ENCODE assay signal across 8 cellular contexts in genomic region chr14:64569108-64570045, GRCh38. TPM values are rescaled to one million over a fixed set of nuclear protein-coding genes. Genes with fewer than 3 reads are reported as not detected.
DNase-seq lines count a peak whose midpoint lies in the region; ATAC-seq and TF ChIP-seq lines count a peak whose summit lies in the region.

No MANE protein-coding gene starts in this region.

- H3K36me3 ChIP-seq in adipocyte (ENCODE audit: control insufficient read depth, insufficient read depth, low read length, severe bottlenecking) (no peaks in the 10 kb centered on the region), heart right ventricle (no peaks in the 10 kb centered on the region)

- peak; percentile 58 for DNase-seq in ELR (ENCODE audit: low read depth)
- DNase-seq in adipocyte (ENCODE audit: low read depth) = peak; percentile 95
- peak; percentile 48 to 57 for DNase-seq in heart right ventricle
- peak; percentile 80 for DNase-seq in pons (ENCODE audit: low spot score)
- no peak for DNase-seq in NCI-H2171 (lab: John Stamatoyannopoulos, UW)
- DNase-seq in NCI-H526 treated with DMSO at 0.1 percent for 48 hours (lab: John Stamatoyannopoulos, UW) = no peak
- DNase-seq in NCI-H1092 (lab: John Stamatoyannopoulos, UW) = no peak

- H3K27me3 ChIP-seq in adipocyte (replicated peaks; ENCODE audit: control insufficient read depth, insufficient read depth, low read length) (no peaks in the 10 kb centered on the region), heart right ventricle (no peaks in the 10 kb centered on the region)

- WGBS in heart right ventricle, 2 donors = 69 to 73% methylated on average over 11 of the region's 11 CpGs

- no peak for TF ChIP-seq CTCF in heart right ventricle (IDR thresholded peaks at IDR 0.05)

- ATAC-seq in heart right ventricle (peak; percentile 85 to 99 (median 94)), HG02759 (IDR thresholded peaks at IDR 0.05; ENCODE audit: unreplicated experiment) (no peak)

- H3K9ac ChIP-seq in adipocyte (ENCODE audit: low read length) = peak overlapping the region; percentile 51

- H3K4me1 ChIP-seq in adipocyte (ENCODE audit: control insufficient read depth, insufficient read depth, low read length) (peaks cover 47% of the 10 kb centered on the region), heart right ventricle (peaks cover 0 to 49% (median 20%) of the 10 kb centered on the region in 9 donors)

- peak overlapping the region; percentile 27 to 88 (median 60) for H3K27ac ChIP-seq in heart right ventricle

- intact Hi-C loops in heart right ventricle (cut with DNase I) = no loop called here

- no peaks in the 10 kb centered on the region for H3K9me3 ChIP-seq in adipocyte (ENCODE audit: control insufficient read depth, low read length)
- H3K9me3 ChIP-seq in heart right ventricle = no peaks in the 10 kb centered on the region

- H3K4me3 ChIP-seq in adipocyte (ENCODE audit: low read length) = peak overlapping the region; percentile 48
- H3K4me3 ChIP-seq in heart right ventricle = no peak overlapping the region

RNA-seq across cellular contexts. Expression of gene PPP1R36, which starts 19.6 kb away (rescaled TPM):
- total RNA-seq in heart right ventricle = under 1 TPM in 8 of 10 donors, not detected in 2; 0.20 to 0.85 (median 0.49) TPM
- polyA plus RNA-seq in heart right ventricle = under 1 TPM; 0.07 to 0.59 TPM

RNA-seq across cellular contexts. Expression of gene HSPA2, which starts 28.8 kb away (rescaled TPM):
- total RNA-seq in heart right ventricle = 10 to 100 TPM in 9 of 10 donors, 1 to 10 TPM in 1; 9.4 to 77.6 (median 34.8) TPM
- 10 to 100 TPM in 1 of 2 donors, 1 to 10 TPM in 1; 2.6 to 10.3 TPM for polyA plus RNA-seq in heart right ventricle

Comparison
In these comparisons a context has a peak if more than half of its experiments do, and no peak if none do; other contexts are left out.
1. DNase-seq: peak in ELR (single experiment), adipocyte (single experiment), heart right ventricle (2 of 2) and pons (single experiment); none in NCI-H2171 (single experiment), NCI-H526 treated with DMSO at 0.1 percent for 48 hours (single experiment) and NCI-H1092 (single experiment).